8 cellular contexts compared by ENCODE assay signal in genomic region chr10:3068201-3068967, GRCh38. TPM values are rescaled to one million over a fixed set of nuclear protein-coding genes. Genes with fewer than 3 reads are reported as not detected.
DNase-seq lines count a peak whose midpoint lies in the region; ATAC-seq, FAIRE-seq and TF ChIP-seq lines count a peak whose summit lies in the region.

No MANE protein-coding gene starts in this region.

- peak overlapping the region; percentile 63 for H3K9ac ChIP-seq in fibroblast of lung (ENCODE audit: insufficient read depth, low read length)

- DNase-seq in A549 (ENCODE audit: low read depth in 1 of 2, low spot score in 1 of 2) (peak in 1 of 2 experiments; percentile 60), OCI-LY7 (ENCODE audit: low spot score) (peak; percentile 76), fibroblast of lung (ENCODE audit: low read depth in 2 of 2) (peak; percentile 63 to 75), nephron progenitor cell (peak; percentile 65), substantia nigra (lab: John Stamatoyannopoulos, UW) (peak in 27 of 49 donors; percentile 16 to 76 (median 45))

- peaks cover 38% of the 10 kb centered on the region for H4K20me1 ChIP-seq in OCI-LY7 (ENCODE audit: insufficient read depth, low read length)
- H4K20me1 ChIP-seq in fibroblast of lung (ENCODE audit: control insufficient read depth, extremely low read depth, insufficient read depth, low read length), result no peaks in the 10 kb centered on the region

- H3K36me3 ChIP-seq in OCI-LY7 (ENCODE audit: insufficient read depth, low read length) (peaks cover 47% of the 10 kb centered on the region), fibroblast of lung (ENCODE audit: control insufficient read depth, insufficient read depth, low read length) (peaks cover 7% of the 10 kb centered on the region)

- POLR2A ChIA-PET in A549 (lab: Yijun Ruan, JAX), result interaction anchor here (1.5 to 2.0 kb wide), 4 partner anchors 23 to 104 kb away, joined by 6 to 9 read pairs (median 8); partner anchors contain the start of gene PITRM1
- POLR2A ChIA-PET in OCI-LY7 (lab: Charles Lee), result no interaction called here

- no peaks in the 10 kb centered on the region for H3K9me2 ChIP-seq in OCI-LY7 (ENCODE audit: insufficient read depth, low read length)

- peaks cover 2% of the 10 kb centered on the region for H3K27me3 ChIP-seq in fibroblast of lung (ENCODE audit: control insufficient read depth, insufficient read depth, low read length)

- peaks cover 51% of the 10 kb centered on the region for H3K4me1 ChIP-seq in A549
- peaks cover 20% of the 10 kb centered on the region for H3K4me1 ChIP-seq in OCI-LY7 (ENCODE audit: insufficient read depth, low read length, poor library complexity, severe bottlenecking)
- peaks cover 12% of the 10 kb centered on the region for H3K4me1 ChIP-seq in fibroblast of lung (ENCODE audit: control insufficient read depth, extremely low read depth, insufficient read depth, low read length)

- peak overlapping the region; percentile 87 for H2AFZ ChIP-seq in OCI-LY7 (ENCODE audit: low read length)
- H2AFZ ChIP-seq in fibroblast of lung (ENCODE audit: low read length), result peak overlapping the region; percentile 16

- TF ChIP-seq POLR2A in A549 (IDR thresholded peaks at IDR 0.05; ENCODE audit: low read length) (no peak), GM18526 (IDR thresholded peaks at IDR 0.05; ENCODE audit: extremely low read depth, insufficient read length) (peak; percentile 25)

- WGBS in A549 (ENCODE audit: missing lambda C conversion rate), result 0% methylated on average over 2 of the region's 86 CpGs

- H3K27ac Mint-ChIP-seq in activated T-helper 17 cell treated with anti-CD3 and anti-CD28 coated beads, Interleukin-2, amount 50 U/mL, for 72 hours, result peak overlapping the region; percentile 77
- no peak overlapping the region for H3K27ac Mint-ChIP-seq in nephron progenitor cell

- ATAC-seq in A549 (peak; percentile 55 to 64), HG03064 (IDR thresholded peaks at IDR 0.05; ENCODE audit: low read depth, unreplicated experiment) (peak; percentile 41)
- peak; percentile 34 for ATAC-seq in activated T-helper 17 cell treated with anti-CD3 and anti-CD28 coated beads, Interleukin-2, amount 50 U/mL, for 72 hours (replicated peaks)

- peaks cover 59% of the 10 kb centered on the region for H3K79me2 ChIP-seq in OCI-LY7 (ENCODE audit: insufficient read depth, low read depth, low read length)
- peaks cover 54% of the 10 kb centered on the region for H3K79me2 ChIP-seq in fibroblast of lung (ENCODE audit: control insufficient read depth, insufficient read depth, low read length)

- no peaks in the 10 kb centered on the region for H3K27me3 Mint-ChIP-seq in activated T-helper 17 cell treated with anti-CD3 and anti-CD28 coated beads, Interleukin-2, amount 50 U/mL, for 72 hours
- H3K27me3 Mint-ChIP-seq in nephron progenitor cell (ENCODE audit: low read depth, poor library complexity), result peaks cover 47% of the 10 kb centered on the region

- peaks cover 57% of the 10 kb centered on the region for H3K36me3 Mint-ChIP-seq in activated T-helper 17 cell treated with anti-CD3 and anti-CD28 coated beads, Interleukin-2, amount 50 U/mL, for 72 hours (ENCODE audit: low read depth)
- H3K36me3 Mint-ChIP-seq in nephron progenitor cell (ENCODE audit: low read depth), result peaks cover 24% of the 10 kb centered on the region

- TF ChIP-seq EP300 in A549 (IDR thresholded peaks at IDR 0.05), result no peak

- H3K9me3 ChIP-seq in A549, result no peaks in the 10 kb centered on the region
- no peaks in the 10 kb centered on the region for H3K9me3 ChIP-seq in OCI-LY7 (ENCODE audit: low read length)
- H3K9me3 ChIP-seq in fibroblast of lung (ENCODE audit: control insufficient read depth, insufficient read depth, low read depth, low read length), result no peaks in the 10 kb centered on the region

- peaks cover 4% of the 10 kb centered on the region for H3K9me3 Mint-ChIP-seq in activated T-helper 17 cell treated with anti-CD3 and anti-CD28 coated beads, Interleukin-2, amount 50 U/mL, for 72 hours
- no peaks in the 10 kb centered on the region for H3K9me3 Mint-ChIP-seq in nephron progenitor cell

- H3K4me2 ChIP-seq in A549 (peak overlapping the region; percentile 94), OCI-LY7 (ENCODE audit: low read length) (peak overlapping the region; percentile 84), fibroblast of lung (ENCODE audit: extremely low read depth, insufficient read depth, low read length) (peak overlapping the region; percentile 72)

- no peak for FAIRE-seq in A549 (lab: Jason Lieb, UNC)

- TF ChIP-seq CTCF in A549 (IDR thresholded peaks at IDR 0.05) (no peak), OCI-LY7 (conservative IDR thresholded peaks at IDR 0.05; ENCODE audit: low read length) (no peak), fibroblast of lung (conservative IDR thresholded peaks at IDR 0.05 in 1 of 2, IDR thresholded peaks at IDR 0.05 in 1 of 2; ENCODE audit: low read depth in 1 of 2, low read length in 2 of 2) (peak; percentile 37 to 45), nephron progenitor cell (IDR thresholded peaks at IDR 0.05) (no peak)

- peak overlapping the region; percentile 96 for H3K27ac ChIP-seq in A549
- peak overlapping the region; percentile 75 for H3K27ac ChIP-seq in OCI-LY7 (ENCODE audit: low read depth, low read length, poor library complexity, severe bottlenecking)
- H3K27ac ChIP-seq in fibroblast of lung (ENCODE audit: insufficient read depth, low read length), result peak overlapping the region; percentile 77
- H3K27ac ChIP-seq in substantia nigra (ENCODE audit: low read depth, low read length, poor library complexity, severe bottlenecking), result peak overlapping the region; percentile 21

- H3K4me1 Mint-ChIP-seq in activated T-helper 17 cell treated with anti-CD3 and anti-CD28 coated beads, Interleukin-2, amount 50 U/mL, for 72 hours, result peaks cover 30% of the 10 kb centered on the region
- peaks cover 19% of the 10 kb centered on the region for H3K4me1 Mint-ChIP-seq in nephron progenitor cell

- peak in 1 of 2 experiments; percentile 24; a peak in 2 of 5 replicates for TF ChIP-seq RAD21 in A549 (conservative IDR thresholded peaks at IDR 0.05 in 1 of 2, IDR thresholded peaks at IDR 0.05 in 1 of 2)

- CTCF ChIA-PET in A549 (lab: Yijun Ruan, JAX), result interaction anchor here (0.7 to 1.5 kb wide), 6 partner anchors 10 to 141 kb away, joined by 3 to 4 read pairs (median 3); no protein-coding TSS in a partner anchor
- CTCF ChIA-PET in OCI-LY7 (lab: Charles Lee; ENCODE audit: unreplicated experiment), result no interaction called here

- intact Hi-C loops in OCI-LY7 (cut with micrococcal nuclease; ENCODE audit: unreplicated experiment), result loop anchor here (2.0 kb wide), 1 partner anchor 104 kb away; the partner anchor contains the start of gene PITRM1

- BruUV-seq in OCI-LY7 (replicated peaks; lab: Mats Ljungman, UMichigan), result no TSS peak

- H3K4me3 ChIP-seq in A549 (peak overlapping the region; percentile 97), OCI-LY7 (ENCODE audit: low read depth, low read length, poor library complexity, severe bottlenecking) (peak overlapping the region; percentile 97), fibroblast of lung (replicated peaks in 1 of 4; ENCODE audit: control extremely low read depth in 1 of 4, insufficient read depth in 1 of 4, low read depth in 3 of 4, low read length in 4 of 4) (peak overlapping the region; percentile 72 to 92 (median 80))

- H3K4me3 Mint-ChIP-seq in activated T-helper 17 cell treated with anti-CD3 and anti-CD28 coated beads, Interleukin-2, amount 50 U/mL, for 72 hours, result peak overlapping the region; percentile 83
- peak overlapping the region; percentile 83 for H3K4me3 Mint-ChIP-seq in nephron progenitor cell

TF ChIP-seq in A549, 52 proteins besides CTCF, POLR2A, EP300 and RAD21 (continues in another document):
- no peak for TF ChIP-seq NPAS2 (CRISPR knock-in tag; IDR thresholded peaks at IDR 0.05; ENCODE audit: borderline replicate concordance)
- TF ChIP-seq HOXB13 (CRISPR knock-in tag; IDR thresholded peaks at IDR 0.05; ENCODE audit: low read depth), result 0 out of 2 replicates have a peak, but pooled peaks have one; percentile 21
- TF ChIP-seq E2F6 (IDR thresholded peaks at IDR 0.05; ENCODE audit: borderline replicate concordance, low read depth), result peak; percentile 32; the same call in 1 of the 2 replicates
- TF ChIP-seq TP53 (CRISPR knock-in tag; IDR thresholded peaks at IDR 0.05), result 0 out of 2 replicates have a peak, but pooled peaks have one; percentile 24
- no peak for TF ChIP-seq ATOH8 (CRISPR knock-in tag; IDR thresholded peaks at IDR 0.05; ENCODE audit: low read depth)
- TF ChIP-seq MAX (IDR thresholded peaks at IDR 0.05), result peak; percentile 63
- no peak for TF ChIP-seq FOXS1 (CRISPR knock-in tag; IDR thresholded peaks at IDR 0.05)
- TF ChIP-seq KDM5A (IDR thresholded peaks at IDR 0.05), result no peak
- TF ChIP-seq HDAC2 (IDR thresholded peaks at IDR 0.05), result no peak
- TF ChIP-seq SMC3 (IDR thresholded peaks at IDR 0.05), result peak; percentile 16; the same call in 1 of the 3 replicates

RNA-seq across cellular contexts. Expression of gene PFKP, which starts 1.0 kb away (rescaled TPM):
- polyA plus RNA-seq in A549 (2011; rRNA removed), result 164 and 166 TPM in 2 replicates
- 360 and 395 TPM in 2 replicates for polyA plus RNA-seq in A549 (2012; cell fraction: cytosol; rRNA removed)
- 741 and 798 TPM in 2 replicates for polyA plus RNA-seq in A549 (2012; cell fraction: nucleus; rRNA removed)
- polyA plus RNA-seq in A549 (2017; fragmentation: RNase III; extraction: RNeasy Plus Mini Kit Qiagen cat#74134 plus additional on column Dnase treatment), result 273 to 329 TPM (median 279 TPM) in 3 replicates
- 130 and 164 TPM in 2 replicates for polyA minus RNA-seq in A549 (2011; rRNA and poly(A)+ RNA removed)
- total RNA-seq in OCI-LY7 (2014; rRNA removed; shearing (Covaris generic)), result 82.2 and 85.4 TPM in 2 replicates
- 116 and 154 TPM in 2 replicates for total RNA-seq in OCI-LY7 (2022)
- 100 to 1,000 TPM; 349 TPM for total RNA-seq in activated T-helper 17 cell treated with anti-CD3 and anti-CD28 coated beads, Interleukin-2, amount 50 U/mL, for 72 hours
- 79.1 and 90.3 TPM in 2 replicates for total RNA-seq in fibroblast of lung
- polyA plus RNA-seq in fibroblast of lung, result 74.3 and 79.0 TPM in 2 replicates
- polyA plus RNA-seq in fibroblast of lung (2012), result 149 and 151 TPM in 2 replicates
- 103 and 104 TPM in 2 replicates for polyA minus RNA-seq in fibroblast of lung (ENCODE audit: low replicate concordance)

Comparison
In these comparisons a context has a peak if more than half of its experiments do, and no peak if none do; other contexts are left out.
1. H3K27ac ChIP-seq: peak in every context shown above with its lines; median percentile 96 in A549; 77 in fibroblast of lung; 75 in OCI-LY7; 21 in substantia nigra.
2. CTCF ChIP-seq: peak in fibroblast of lung (2 of 2); none in A549 (single experiment), OCI-LY7 (single experiment) and nephron progenitor cell (single experiment).
3. Peak in every context shown above with its lines, with median percentiles within 50 percentile points of each other: ATAC-seq, H3K4me2 ChIP-seq and H3K4me3 ChIP-seq.